2 cellular contexts compared by ENCODE assay signal in the genomic region with DNA sequence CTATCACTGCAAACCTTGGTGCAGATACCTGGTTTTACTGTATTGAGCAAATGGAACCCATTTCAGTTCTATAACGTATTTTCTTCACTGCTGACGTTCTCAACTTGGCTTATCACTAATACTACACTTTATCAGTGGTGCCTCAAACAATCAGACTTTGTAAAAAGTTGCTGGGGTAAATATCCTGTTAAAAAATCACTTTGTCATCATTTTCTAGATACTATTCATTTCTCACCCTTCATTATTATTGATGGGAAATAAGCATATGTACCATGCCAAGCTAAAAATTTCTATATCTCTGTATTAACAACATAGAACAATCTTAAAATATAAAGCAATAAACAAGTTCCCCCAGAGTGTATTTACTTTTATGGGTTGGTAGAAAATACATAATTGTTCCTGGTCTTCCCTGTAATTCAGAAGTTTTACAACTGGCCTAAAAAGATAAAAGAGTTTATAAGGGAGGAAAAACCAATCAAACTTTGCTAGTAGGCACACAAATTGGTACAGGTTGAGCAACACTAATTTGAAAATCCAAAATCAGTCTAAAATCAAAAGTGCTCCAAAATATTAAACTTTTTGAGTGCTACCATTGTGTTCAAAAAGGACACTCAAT.
TF ChIP-seq lines count a peak whose summit lies in the region.

No MANE protein-coding gene starts in this region.

TF ChIP-seq in A549, 52 proteins besides CTCF, POLR2A, EP300 and RAD21:
- TF ChIP-seq MAFK (IDR thresholded peaks at IDR 0.05; ENCODE audit: partially characterized antibody), result peak; percentile 78
- TF ChIP-seq, protein P1, sequence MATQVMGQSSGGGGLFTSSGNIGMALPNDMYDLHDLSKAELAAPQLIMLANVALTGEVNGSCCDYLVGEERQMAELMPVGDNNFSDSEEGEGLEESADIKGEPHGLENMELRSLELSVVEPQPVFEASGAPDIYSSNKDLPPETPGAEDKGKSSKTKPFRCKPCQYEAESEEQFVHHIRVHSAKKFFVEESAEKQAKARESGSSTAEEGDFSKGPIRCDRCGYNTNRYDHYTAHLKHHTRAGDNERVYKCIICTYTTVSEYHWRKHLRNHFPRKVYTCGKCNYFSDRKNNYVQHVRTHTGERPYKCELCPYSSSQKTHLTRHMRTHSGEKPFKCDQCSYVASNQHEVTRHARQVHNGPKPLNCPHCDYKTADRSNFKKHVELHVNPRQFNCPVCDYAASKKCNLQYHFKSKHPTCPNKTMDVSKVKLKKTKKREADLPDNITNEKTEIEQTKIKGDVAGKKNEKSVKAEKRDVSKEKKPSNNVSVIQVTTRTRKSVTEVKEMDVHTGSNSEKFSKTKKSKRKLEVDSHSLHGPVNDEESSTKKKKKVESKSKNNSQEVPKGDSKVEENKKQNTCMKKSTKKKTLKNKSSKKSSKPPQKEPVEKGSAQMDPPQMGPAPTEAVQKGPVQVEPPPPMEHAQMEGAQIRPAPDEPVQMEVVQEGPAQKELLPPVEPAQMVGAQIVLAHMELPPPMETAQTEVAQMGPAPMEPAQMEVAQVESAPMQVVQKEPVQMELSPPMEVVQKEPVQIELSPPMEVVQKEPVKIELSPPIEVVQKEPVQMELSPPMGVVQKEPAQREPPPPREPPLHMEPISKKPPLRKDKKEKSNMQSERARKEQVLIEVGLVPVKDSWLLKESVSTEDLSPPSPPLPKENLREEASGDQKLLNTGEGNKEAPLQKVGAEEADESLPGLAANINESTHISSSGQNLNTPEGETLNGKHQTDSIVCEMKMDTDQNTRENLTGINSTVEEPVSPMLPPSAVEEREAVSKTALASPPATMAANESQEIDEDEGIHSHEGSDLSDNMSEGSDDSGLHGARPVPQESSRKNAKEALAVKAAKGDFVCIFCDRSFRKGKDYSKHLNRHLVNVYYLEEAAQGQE (IDR thresholded peaks at IDR 0.05), result no peak

TF ChIP-seq in IMR-90, 13 proteins besides CTCF, POLR2A, EP300 and RAD21:
- TF ChIP-seq RCOR1 (IDR thresholded peaks at IDR 0.05; ENCODE audit: insufficient replicate concordance, low read length), result no peak
- TF ChIP-seq CEBPB (IDR thresholded peaks at IDR 0.05; ENCODE audit: low read depth, low read length), result no peak
- no peak for TF ChIP-seq MAZ (IDR thresholded peaks at IDR 0.05; ENCODE audit: borderline replicate concordance, low read depth, low read length)
- TF ChIP-seq, protein P2, sequence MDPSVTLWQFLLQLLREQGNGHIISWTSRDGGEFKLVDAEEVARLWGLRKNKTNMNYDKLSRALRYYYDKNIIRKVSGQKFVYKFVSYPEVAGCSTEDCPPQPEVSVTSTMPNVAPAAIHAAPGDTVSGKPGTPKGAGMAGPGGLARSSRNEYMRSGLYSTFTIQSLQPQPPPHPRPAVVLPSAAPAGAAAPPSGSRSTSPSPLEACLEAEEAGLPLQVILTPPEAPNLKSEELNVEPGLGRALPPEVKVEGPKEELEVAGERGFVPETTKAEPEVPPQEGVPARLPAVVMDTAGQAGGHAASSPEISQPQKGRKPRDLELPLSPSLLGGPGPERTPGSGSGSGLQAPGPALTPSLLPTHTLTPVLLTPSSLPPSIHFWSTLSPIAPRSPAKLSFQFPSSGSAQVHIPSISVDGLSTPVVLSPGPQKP (IDR thresholded peaks at IDR 0.05; ENCODE audit: borderline replicate concordance, low read depth, low read length), result no peak
- TF ChIP-seq MAFK (IDR thresholded peaks at IDR 0.05; ENCODE audit: low read depth, low read length), result peak; percentile 59; the same call in 1 of the 2 replicates
- TF ChIP-seq, protein P3, sequence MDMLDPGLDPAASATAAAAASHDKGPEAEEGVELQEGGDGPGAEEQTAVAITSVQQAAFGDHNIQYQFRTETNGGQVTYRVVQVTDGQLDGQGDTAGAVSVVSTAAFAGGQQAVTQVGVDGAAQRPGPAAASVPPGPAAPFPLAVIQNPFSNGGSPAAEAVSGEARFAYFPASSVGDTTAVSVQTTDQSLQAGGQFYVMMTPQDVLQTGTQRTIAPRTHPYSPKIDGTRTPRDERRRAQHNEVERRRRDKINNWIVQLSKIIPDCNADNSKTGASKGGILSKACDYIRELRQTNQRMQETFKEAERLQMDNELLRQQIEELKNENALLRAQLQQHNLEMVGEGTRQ (IDR thresholded peaks at IDR 0.05; ENCODE audit: low read depth, low read length), result no peak
- TF ChIP-seq BHLHE40 (IDR thresholded peaks at IDR 0.05; ENCODE audit: low read depth, low read length), result no peak
- TF ChIP-seq NFE2L2 (IDR thresholded peaks at IDR 0.05; ENCODE audit: low read depth, low read length), result no peak
- no peak for TF ChIP-seq MXI1 (IDR thresholded peaks at IDR 0.05; ENCODE audit: borderline replicate concordance, low read depth, low read length)
